In genomic region chr1:184792450-184792969, GRCh38 we compare ENCODE assay signal across 1 cellular context.
TF ChIP-seq lines count a peak whose summit lies in the region.

No MANE protein-coding gene starts in this region.

TF ChIP-seq in HepG2, 621 proteins besides CTCF, POLR2A, EP300 and RAD21 (continued from another document and continues in another):
- TF ChIP-seq PBX3 (CRISPR knock-in tag; IDR thresholded peaks at IDR 0.05; ENCODE audit: borderline replicate concordance) (no peak), ZFP36 (IDR thresholded peaks at IDR 0.05; ENCODE audit: borderline replicate concordance, low read depth, low read length, partially characterized antibody) (no peak), SETDB1 (CRISPR knock-in tag; IDR thresholded peaks at IDR 0.05; ENCODE audit: borderline replicate concordance) (no peak), ZNF282 (IDR thresholded peaks at IDR 0.05; ENCODE audit: partially characterized antibody) (no peak), AHR (CRISPR knock-in tag; IDR thresholded peaks at IDR 0.05) (no peak), ZNF18 (CRISPR knock-in tag; IDR thresholded peaks at IDR 0.05; ENCODE audit: insufficient replicate concordance) (no peak), DPF2 (CRISPR knock-in tag; IDR thresholded peaks at IDR 0.05; ENCODE audit: borderline replicate concordance, low read depth) (0 out of 2 replicates have a peak, but pooled peaks have one; percentile 57), ZNF20 (CRISPR knock-in tag; IDR thresholded peaks at IDR 0.05) (no peak), ZNF782 (CRISPR knock-in tag; IDR thresholded peaks at IDR 0.05; ENCODE audit: borderline replicate concordance) (no peak), SALL1 (CRISPR knock-in tag; IDR thresholded peaks at IDR 0.05) (peak; percentile 85), ELF3 (CRISPR knock-in tag; IDR thresholded peaks at IDR 0.05) (no peak), GABPB1 (CRISPR knock-in tag; IDR thresholded peaks at IDR 0.05) (no peak), FOXA3 (CRISPR knock-in tag; IDR thresholded peaks at IDR 0.05) (peak; percentile 69), ZNF414 (CRISPR knock-in tag; IDR thresholded peaks at IDR 0.05) (no peak), GLMP (CRISPR knock-in tag; IDR thresholded peaks at IDR 0.05; ENCODE audit: borderline replicate concordance) (no peak), NR2F6 (IDR thresholded peaks at IDR 0.05) (peak; percentile 32; the same call in 1 of the 2 replicates), NR2F6 (CRISPR knock-in tag; IDR thresholded peaks at IDR 0.05) (peak; percentile 34; the same call in 1 of the 2 replicates), ZNF329 (CRISPR knock-in tag; IDR thresholded peaks at IDR 0.05; ENCODE audit: low read depth) (no peak), MAZ (IDR thresholded peaks at IDR 0.05; ENCODE audit: borderline replicate concordance, low read depth, low read length) (no peak), MAZ (CRISPR knock-in tag; IDR thresholded peaks at IDR 0.05; ENCODE audit: low read depth) (no peak), NFAT5 (CRISPR knock-in tag; IDR thresholded peaks at IDR 0.05) (no peak), NR1H2 (CRISPR knock-in tag; IDR thresholded peaks at IDR 0.05; ENCODE audit: borderline replicate concordance, low read depth) (no peak), HOXA9 (CRISPR knock-in tag; IDR thresholded peaks at IDR 0.05; ENCODE audit: borderline replicate concordance) (no peak), ZNF143 (CRISPR knock-in tag; IDR thresholded peaks at IDR 0.05) (no peak), CCAR2 (optimal IDR thresholded peaks at IDR 0.05; ENCODE audit: low read depth, low read length) (no peak), TSC22D2 (CRISPR knock-in tag; IDR thresholded peaks at IDR 0.05; ENCODE audit: borderline replicate concordance) (no peak), ZFP90 (CRISPR knock-in tag; IDR thresholded peaks at IDR 0.05; ENCODE audit: borderline replicate concordance) (no peak), ZSCAN31 (CRISPR knock-in tag; IDR thresholded peaks at IDR 0.05; ENCODE audit: low read depth) (no peak), ZNF280B (CRISPR knock-in tag; IDR thresholded peaks at IDR 0.05; ENCODE audit: borderline replicate concordance) (no peak), ZNF639 (CRISPR knock-in tag; conservative IDR thresholded peaks at IDR 0.05) (no peak), ZNF142 (CRISPR knock-in tag; IDR thresholded peaks at IDR 0.05) (no peak), ZSCAN22 (CRISPR knock-in tag; IDR thresholded peaks at IDR 0.05) (no peak), SNRNP70 (IDR thresholded peaks at IDR 0.05; ENCODE audit: low read depth, low read length) (no peak), KMT2B (CRISPR knock-in tag; IDR thresholded peaks at IDR 0.05) (no peak), ZNF451 (CRISPR knock-in tag; IDR thresholded peaks at IDR 0.05) (no peak)
